In the genomic region with DNA sequence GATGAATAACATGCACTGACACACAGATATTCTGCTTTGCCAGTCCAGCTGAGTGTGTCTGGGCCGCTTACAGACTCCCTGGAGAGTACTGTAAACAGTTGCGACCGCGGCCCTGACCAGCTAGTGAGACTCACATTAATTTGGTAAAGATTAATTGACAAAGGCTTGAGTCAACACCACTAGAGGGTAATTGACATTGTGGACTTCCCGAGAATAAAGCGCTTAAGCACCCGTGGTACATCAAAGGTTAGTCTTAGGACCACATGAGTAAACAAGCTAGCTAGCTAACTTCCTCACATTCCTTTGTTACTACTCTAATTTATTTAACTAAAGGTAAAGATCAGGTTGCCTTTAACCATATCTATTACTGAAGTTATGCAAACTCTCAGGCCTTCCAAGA, we compare ENCODE assay signal across 22 cellular contexts.
DNase-seq lines count a peak whose midpoint lies in the region; ATAC-seq and TF ChIP-seq lines count a peak whose summit lies in the region.
"Had no signal": no experiment of that assay in that cellular context is flagged by ENCODE, and none has a peak within 500 bp of the region (broad histone marks: within the 10 kb centered on the region; RNA-seq: fewer than 3 reads in every experiment).

No MANE protein-coding gene starts in this region.

- no peaks in the 10 kb centered on the region for H4K20me1 ChIP-seq in neural progenitor cell (ENCODE audit: low read depth)

- no peaks in the 10 kb centered on the region for H3F3A ChIP-seq in neural progenitor cell (ENCODE audit: low read depth)

- no peak overlapping the region for H3K27ac Mint-ChIP-seq in neural progenitor cell
- H3K27ac Mint-ChIP-seq: activated CD4-positive, alpha-beta T cell treated with anti-CD3 and anti-CD28 coated beads for 36 hours; nephron had no signal

- no peak overlapping the region for H3K4me3 Mint-ChIP-seq in neural progenitor cell
- H3K4me3 Mint-ChIP-seq: activated CD4-positive, alpha-beta T cell treated with anti-CD3 and anti-CD28 coated beads for 36 hours; nephron had no signal

- no peaks in the 10 kb centered on the region for H3K4me1 ChIP-seq in neural progenitor cell
- H3K4me1 ChIP-seq: foreskin keratinocyte, prostate gland, spleen had no signal

- no peak overlapping the region for H3K27ac ChIP-seq in neural progenitor cell
- H3K27ac ChIP-seq: foreskin keratinocyte, prostate gland, SK-N-MC, spleen had no signal

- in situ Hi-C loops in astrocyte of the cerebellum (cut with HindIII; ENCODE audit: low sequenced_read_pairs), result no loop called here

- no peaks in the 10 kb centered on the region for H3K79me2 ChIP-seq in neural progenitor cell (ENCODE audit: low read depth)

- H3K36me3 ChIP-seq in neural progenitor cell, result no peaks in the 10 kb centered on the region
- H3K36me3 ChIP-seq: prostate gland, spleen had no signal

- H3K4me1 Mint-ChIP-seq in neural progenitor cell, result no peaks in the 10 kb centered on the region
- H3K4me1 Mint-ChIP-seq: activated CD4-positive, alpha-beta T cell treated with anti-CD3 and anti-CD28 coated beads for 36 hours; nephron had no signal

- H3K4me3 ChIP-seq in astrocyte of the cerebellum (ENCODE audit: low read depth, low read length) (no peak overlapping the region), neural progenitor cell (no peak overlapping the region)
- H3K4me3 ChIP-seq: prostate gland, SK-N-MC, spleen had no signal

- DNase-seq in H4 (ENCODE audit: low spot score) (peak; percentile 35), NCI-H2029 treated with DMSO at 0.1 percent for 48 hours (lab: John Stamatoyannopoulos, UW) (peak; percentile 25), astrocyte of the cerebellum (ENCODE audit: low read depth) (peak; percentile 63), neural progenitor cell (ENCODE audit: low spot score) (peak; percentile 6), activated gamma-delta T cell treated with Interleukin-2 at 50 U/mL for 16 hours (no peak), AG08395 (ENCODE audit: low spot score) (no peak)
- DNase-seq: activated CD4-positive, alpha-beta T cell treated with anti-CD3 and anti-CD28 coated beads for 36 hours; activated CD8-positive, alpha-beta memory T cell treated with anti-CD3 and anti-CD28 coated beads, Interleukin-2, amount 50 U/mL, for 4 hours; activated gamma-delta T cell; aorta; foreskin keratinocyte; GOT3; KG1; mammary epithelial cell; NCI-H1105; NCI-H524 treated with DMSO at 0.1 percent for 48 hours; spleen had no signal

- ATAC-seq in HG02571 (IDR thresholded peaks at IDR 0.05; ENCODE audit: unreplicated experiment), result no peak
- ATAC-seq in HG02938 (IDR thresholded peaks at IDR 0.05; ENCODE audit: unreplicated experiment), result no peak
- ATAC-seq: activated CD4-positive, alpha-beta T cell treated with anti-CD3 and anti-CD28 coated beads for 36 hours; foreskin keratinocyte had no signal

- H3K27me3 ChIP-seq in neural progenitor cell, result no peaks in the 10 kb centered on the region
- H3K27me3 ChIP-seq: foreskin keratinocyte, spleen had no signal

- H3K27me3 Mint-ChIP-seq in neural progenitor cell (ENCODE audit: insufficient read depth, low read depth), result no peaks in the 10 kb centered on the region

- H3K9me3 ChIP-seq in neural progenitor cell (ENCODE audit: low read depth), result no peaks in the 10 kb centered on the region
- H3K9me3 ChIP-seq: prostate gland had no signal

- no peak overlapping the region for H3K9ac ChIP-seq in neural progenitor cell

- peaks cover 9% of the 10 kb centered on the region for H3K9me3 Mint-ChIP-seq in neural progenitor cell

- no peaks in the 10 kb centered on the region for H3K36me3 Mint-ChIP-seq in neural progenitor cell

- TF ChIP-seq CTCF in astrocyte of the cerebellum (IDR thresholded peaks at IDR 0.05; ENCODE audit: low read depth, low read length, missing control alignments), result no peak
- TF ChIP-seq CTCF in neural progenitor cell (IDR thresholded peaks at IDR 0.05), result no peak

- no peak overlapping the region for H3K4me2 ChIP-seq in neural progenitor cell

- H2AFZ ChIP-seq in neural progenitor cell (replicated peaks), result no peak overlapping the region

Comparison
In these comparisons a context has a peak if more than half of its experiments do, and no peak if none do; other contexts are left out.
1. DNase-seq: peak in H4 (single experiment), NCI-H2029 treated with DMSO at 0.1 percent for 48 hours (single experiment), astrocyte of the cerebellum (single experiment) and neural progenitor cell (single experiment); none in activated gamma-delta T cell treated with Interleukin-2 at 50 U/mL for 16 hours (single experiment) and AG08395 (single experiment).